Comparison of ENCODE assay signal across 1 cellular context in the genomic region with DNA sequence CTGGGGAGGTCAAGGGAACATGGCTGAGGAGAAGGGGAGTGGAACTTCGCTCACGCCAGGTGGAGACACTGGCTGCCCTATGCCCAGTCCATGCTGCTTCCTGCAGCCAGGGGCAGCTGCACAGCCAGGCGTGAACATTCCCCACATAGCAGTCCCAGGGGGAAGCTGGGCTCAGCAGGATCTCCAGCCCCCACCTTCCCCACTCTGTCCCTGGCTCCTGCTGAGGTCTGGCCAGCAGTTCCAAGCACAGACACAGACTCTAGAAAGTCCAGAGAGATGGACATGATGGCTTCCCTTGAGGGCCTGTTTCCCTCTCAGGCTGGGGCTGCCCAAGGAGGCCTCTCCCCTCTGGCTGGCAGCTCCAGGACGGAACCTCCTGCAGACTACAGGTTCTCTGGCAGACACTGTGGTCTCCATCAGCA.
TF ChIP-seq lines count a peak whose summit lies in the region.

No MANE protein-coding gene starts in this region.

TF ChIP-seq in HepG2, 621 proteins besides CTCF, POLR2A, EP300 and RAD21 (continued from another document and continues in another):
- 0 out of 2 replicates have a peak, but pooled peaks have one; percentile 17 for TF ChIP-seq ZNF225 (CRISPR knock-in tag; IDR thresholded peaks at IDR 0.05)
- peak; percentile 57 for TF ChIP-seq TBX2 (CRISPR knock-in tag; IDR thresholded peaks at IDR 0.05; ENCODE audit: borderline replicate concordance)
- TF ChIP-seq ZNF292 (CRISPR knock-in tag; IDR thresholded peaks at IDR 0.05; ENCODE audit: borderline replicate concordance, low read depth) = peak; percentile 52; the same call in 1 of the 2 replicates
- 0 out of 2 replicates have a peak, but pooled peaks have one; percentile 31 for TF ChIP-seq MZF1 (CRISPR knock-in tag; IDR thresholded peaks at IDR 0.05; ENCODE audit: borderline replicate concordance)
- TF ChIP-seq, protein P1, sequence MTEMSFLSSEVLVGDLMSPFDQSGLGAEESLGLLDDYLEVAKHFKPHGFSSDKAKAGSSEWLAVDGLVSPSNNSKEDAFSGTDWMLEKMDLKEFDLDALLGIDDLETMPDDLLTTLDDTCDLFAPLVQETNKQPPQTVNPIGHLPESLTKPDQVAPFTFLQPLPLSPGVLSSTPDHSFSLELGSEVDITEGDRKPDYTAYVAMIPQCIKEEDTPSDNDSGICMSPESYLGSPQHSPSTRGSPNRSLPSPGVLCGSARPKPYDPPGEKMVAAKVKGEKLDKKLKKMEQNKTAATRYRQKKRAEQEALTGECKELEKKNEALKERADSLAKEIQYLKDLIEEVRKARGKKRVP (CRISPR knock-in tag; IDR thresholded peaks at IDR 0.05) = no peak
- TF ChIP-seq, protein P2, sequence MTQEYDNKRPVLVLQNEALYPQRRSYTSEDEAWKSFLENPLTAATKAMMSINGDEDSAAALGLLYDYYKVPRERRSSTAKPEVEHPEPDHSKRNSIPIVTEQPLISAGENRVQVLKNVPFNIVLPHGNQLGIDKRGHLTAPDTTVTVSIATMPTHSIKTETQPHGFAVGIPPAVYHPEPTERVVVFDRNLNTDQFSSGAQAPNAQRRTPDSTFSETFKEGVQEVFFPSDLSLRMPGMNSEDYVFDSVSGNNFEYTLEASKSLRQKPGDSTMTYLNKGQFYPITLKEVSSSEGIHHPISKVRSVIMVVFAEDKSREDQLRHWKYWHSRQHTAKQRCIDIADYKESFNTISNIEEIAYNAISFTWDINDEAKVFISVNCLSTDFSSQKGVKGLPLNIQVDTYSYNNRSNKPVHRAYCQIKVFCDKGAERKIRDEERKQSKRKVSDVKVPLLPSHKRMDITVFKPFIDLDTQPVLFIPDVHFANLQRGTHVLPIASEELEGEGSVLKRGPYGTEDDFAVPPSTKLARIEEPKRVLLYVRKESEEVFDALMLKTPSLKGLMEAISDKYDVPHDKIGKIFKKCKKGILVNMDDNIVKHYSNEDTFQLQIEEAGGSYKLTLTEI (CRISPR knock-in tag; conservative IDR thresholded peaks at IDR 0.05) = no peak
- peak; percentile 13; the same call in 1 of the 2 replicates for TF ChIP-seq ZNF205 (CRISPR knock-in tag; IDR thresholded peaks at IDR 0.05)
- no peak for TF ChIP-seq PCBP1 (IDR thresholded peaks at IDR 0.05; ENCODE audit: borderline replicate concordance, low read depth, low read length)
- 0 out of 2 replicates have a peak, but pooled peaks have one; percentile 31 for TF ChIP-seq TARDBP (CRISPR knock-in tag; IDR thresholded peaks at IDR 0.05)
- TF ChIP-seq ZNF10 (CRISPR knock-in tag; IDR thresholded peaks at IDR 0.05; ENCODE audit: borderline replicate concordance, low read depth) = no peak
- 0 out of 2 replicates have a peak, but pooled peaks have one; percentile 9 for TF ChIP-seq POGK (CRISPR knock-in tag; conservative IDR thresholded peaks at IDR 0.05)
- TF ChIP-seq SNAPC5 (CRISPR knock-in tag; IDR thresholded peaks at IDR 0.05; ENCODE audit: borderline replicate concordance) = no peak
- TF ChIP-seq ZNF616 (CRISPR knock-in tag; IDR thresholded peaks at IDR 0.05; ENCODE audit: low read depth) = 0 out of 2 replicates have a peak, but pooled peaks have one; percentile 10
- 0 out of 2 replicates have a peak, but pooled peaks have one; percentile 15 for TF ChIP-seq MAZ (IDR thresholded peaks at IDR 0.05; ENCODE audit: borderline replicate concordance, low read depth, low read length)
- TF ChIP-seq MAZ (CRISPR knock-in tag; IDR thresholded peaks at IDR 0.05; ENCODE audit: low read depth) = no peak
- TF ChIP-seq SMAD1 (CRISPR knock-in tag; IDR thresholded peaks at IDR 0.05; ENCODE audit: borderline replicate concordance, low read depth) = peak; percentile 63; the same call in 1 of the 2 replicates
- TF ChIP-seq ZFP91 (CRISPR knock-in tag; IDR thresholded peaks at IDR 0.05; ENCODE audit: borderline replicate concordance) = peak; percentile 68
- TF ChIP-seq, protein P3, sequence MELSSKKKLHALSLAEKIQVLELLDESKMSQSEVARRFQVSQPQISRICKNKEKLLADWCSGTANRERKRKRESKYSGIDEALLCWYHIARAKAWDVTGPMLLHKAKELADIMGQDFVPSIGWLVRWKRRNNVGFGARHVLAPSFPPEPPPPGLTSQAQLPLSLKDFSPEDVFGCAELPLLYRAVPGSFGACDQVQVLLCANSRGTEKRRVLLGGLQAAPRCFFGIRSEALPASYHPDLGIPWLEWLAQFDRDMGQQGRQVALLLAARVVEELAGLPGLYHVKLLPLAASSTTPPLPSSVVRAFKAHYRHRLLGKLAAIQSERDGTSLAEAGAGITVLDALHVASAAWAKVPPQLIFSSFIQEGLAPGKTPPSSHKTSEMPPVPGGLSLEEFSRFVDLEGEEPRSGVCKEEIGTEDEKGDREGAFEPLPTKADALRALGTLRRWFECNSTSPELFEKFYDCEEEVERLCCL (CRISPR knock-in tag; IDR thresholded peaks at IDR 0.05; ENCODE audit: borderline replicate concordance) = 0 out of 2 replicates have a peak, but pooled peaks have one; percentile 34
- peak; percentile 80; the same call in 1 of the 2 replicates for TF ChIP-seq HNRNPL (IDR thresholded peaks at IDR 0.05; ENCODE audit: low read depth, low read length)
- TF ChIP-seq RBFOX2 (IDR thresholded peaks at IDR 0.05; ENCODE audit: low read depth, low read length) = no peak
- TF ChIP-seq ZNF724P (CRISPR knock-in tag; IDR thresholded peaks at IDR 0.05; ENCODE audit: borderline replicate concordance) = peak; percentile 38; the same call in 1 of the 2 replicates
- TF ChIP-seq, protein P4, sequence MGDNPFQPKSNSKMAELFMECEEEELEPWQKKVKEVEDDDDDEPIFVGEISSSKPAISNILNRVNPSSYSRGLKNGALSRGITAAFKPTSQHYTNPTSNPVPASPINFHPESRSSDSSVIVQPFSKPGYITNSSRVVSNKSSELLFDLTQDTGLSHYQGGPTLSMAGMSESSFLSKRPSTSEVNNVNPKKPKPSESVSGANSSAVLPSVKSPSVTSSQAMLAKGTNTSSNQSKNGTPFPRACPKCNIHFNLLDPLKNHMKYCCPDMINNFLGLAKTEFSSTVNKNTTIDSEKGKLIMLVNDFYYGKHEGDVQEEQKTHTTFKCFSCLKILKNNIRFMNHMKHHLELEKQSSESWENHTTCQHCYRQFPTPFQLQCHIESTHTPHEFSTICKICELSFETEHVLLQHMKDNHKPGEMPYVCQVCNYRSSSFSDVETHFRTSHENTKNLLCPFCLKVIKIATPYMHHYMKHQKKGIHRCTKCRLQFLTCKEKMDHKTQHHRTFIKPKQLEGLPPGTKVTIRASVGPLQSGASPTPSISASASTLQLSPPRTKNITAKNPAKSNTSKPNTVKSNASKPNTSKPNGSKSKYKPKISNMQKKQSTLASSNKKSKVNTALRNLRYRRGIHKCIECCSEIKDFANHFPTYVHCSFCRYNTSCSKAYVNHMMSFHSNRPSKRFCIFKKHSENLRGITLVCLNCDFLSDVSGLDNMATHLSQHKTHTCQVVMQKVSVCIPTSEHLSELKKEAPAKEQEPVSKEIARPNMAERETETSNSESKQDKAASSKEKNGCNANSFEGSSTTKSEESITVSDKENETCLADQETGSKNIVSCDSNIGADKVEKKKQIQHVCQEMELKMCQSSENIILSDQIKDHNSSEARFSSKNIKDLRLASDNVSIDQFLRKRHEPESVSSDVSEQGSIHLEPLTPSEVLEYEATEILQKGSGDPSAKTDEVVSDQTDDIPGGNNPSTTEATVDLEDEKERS (CRISPR knock-in tag; IDR thresholded peaks at IDR 0.05) = 0 out of 2 replicates have a peak, but pooled peaks have one; percentile 13
- peak; percentile 27; the same call in 1 of the 2 replicates for TF ChIP-seq ZZZ3 (CRISPR knock-in tag; IDR thresholded peaks at IDR 0.05; ENCODE audit: borderline replicate concordance)
- TF ChIP-seq, protein P5, sequence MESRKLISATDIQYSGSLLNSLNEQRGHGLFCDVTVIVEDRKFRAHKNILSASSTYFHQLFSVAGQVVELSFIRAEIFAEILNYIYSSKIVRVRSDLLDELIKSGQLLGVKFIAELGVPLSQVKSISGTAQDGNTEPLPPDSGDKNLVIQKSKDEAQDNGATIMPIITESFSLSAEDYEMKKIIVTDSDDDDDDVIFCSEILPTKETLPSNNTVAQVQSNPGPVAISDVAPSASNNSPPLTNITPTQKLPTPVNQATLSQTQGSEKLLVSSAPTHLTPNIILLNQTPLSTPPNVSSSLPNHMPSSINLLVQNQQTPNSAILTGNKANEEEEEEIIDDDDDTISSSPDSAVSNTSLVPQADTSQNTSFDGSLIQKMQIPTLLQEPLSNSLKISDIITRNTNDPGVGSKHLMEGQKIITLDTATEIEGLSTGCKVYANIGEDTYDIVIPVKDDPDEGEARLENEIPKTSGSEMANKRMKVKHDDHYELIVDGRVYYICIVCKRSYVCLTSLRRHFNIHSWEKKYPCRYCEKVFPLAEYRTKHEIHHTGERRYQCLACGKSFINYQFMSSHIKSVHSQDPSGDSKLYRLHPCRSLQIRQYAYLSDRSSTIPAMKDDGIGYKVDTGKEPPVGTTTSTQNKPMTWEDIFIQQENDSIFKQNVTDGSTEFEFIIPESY (CRISPR knock-in tag; IDR thresholded peaks at IDR 0.05) = peak; percentile 74; the same call in 1 of the 2 replicates
- TF ChIP-seq GABPB1 (CRISPR knock-in tag; IDR thresholded peaks at IDR 0.05) = peak; percentile 38; the same call in 1 of the 2 replicates
- peak; percentile 97 for TF ChIP-seq ZSCAN22 (CRISPR knock-in tag; IDR thresholded peaks at IDR 0.05)
- 0 out of 2 replicates have a peak, but pooled peaks have one; percentile 5 for TF ChIP-seq MYNN (CRISPR knock-in tag; IDR thresholded peaks at IDR 0.05; ENCODE audit: low read depth)
- 0 out of 2 replicates have a peak, but pooled peaks have one; percentile 0 for TF ChIP-seq HOXA3 (CRISPR knock-in tag; IDR thresholded peaks at IDR 0.05)
- peak; percentile 14; the same call in 1 of the 2 replicates for TF ChIP-seq HDAC2 (CRISPR knock-in tag; IDR thresholded peaks at IDR 0.05)
- TF ChIP-seq ZNF569 (CRISPR knock-in tag; IDR thresholded peaks at IDR 0.05; ENCODE audit: borderline replicate concordance) = 0 out of 2 replicates have a peak, but pooled peaks have one; percentile 22
- TF ChIP-seq ZNF691 (CRISPR knock-in tag; IDR thresholded peaks at IDR 0.05; ENCODE audit: borderline replicate concordance, low read depth) = peak; percentile 17; the same call in 1 of the 2 replicates
- TF ChIP-seq TBX3 (IDR thresholded peaks at IDR 0.05; ENCODE audit: borderline replicate concordance) = peak; percentile 36; the same call in 1 of the 2 replicates
- no peak for TF ChIP-seq GABPA (IDR thresholded peaks at IDR 0.05; ENCODE audit: low read depth, low read length)
- TF ChIP-seq GABPA (CRISPR knock-in tag; IDR thresholded peaks at IDR 0.05; ENCODE audit: low read depth) = no peak
- TF ChIP-seq SIX1 (CRISPR knock-in tag; IDR thresholded peaks at IDR 0.05; ENCODE audit: borderline replicate concordance) = no peak
- TF ChIP-seq ZNF607 (CRISPR knock-in tag; IDR thresholded peaks at IDR 0.05; ENCODE audit: borderline replicate concordance) = 0 out of 2 replicates have a peak, but pooled peaks have one; percentile 32
- peak; percentile 33; the same call in 1 of the 2 replicates for TF ChIP-seq ZNF788 (CRISPR knock-in tag; IDR thresholded peaks at IDR 0.05; ENCODE audit: borderline replicate concordance)
- TF ChIP-seq SP4 (CRISPR knock-in tag; IDR thresholded peaks at IDR 0.05) = peak; percentile 38; the same call in 1 of the 2 replicates
- TF ChIP-seq SMC3 (IDR thresholded peaks at IDR 0.05; ENCODE audit: low read length) = peak; percentile 16; the same call in 1 of the 2 replicates
- 0 out of 2 replicates have a peak, but pooled peaks have one; percentile 12 for TF ChIP-seq ZBTB21 (CRISPR knock-in tag; IDR thresholded peaks at IDR 0.05)
